21 cellular contexts compared by ENCODE assay signal in the genomic region with DNA sequence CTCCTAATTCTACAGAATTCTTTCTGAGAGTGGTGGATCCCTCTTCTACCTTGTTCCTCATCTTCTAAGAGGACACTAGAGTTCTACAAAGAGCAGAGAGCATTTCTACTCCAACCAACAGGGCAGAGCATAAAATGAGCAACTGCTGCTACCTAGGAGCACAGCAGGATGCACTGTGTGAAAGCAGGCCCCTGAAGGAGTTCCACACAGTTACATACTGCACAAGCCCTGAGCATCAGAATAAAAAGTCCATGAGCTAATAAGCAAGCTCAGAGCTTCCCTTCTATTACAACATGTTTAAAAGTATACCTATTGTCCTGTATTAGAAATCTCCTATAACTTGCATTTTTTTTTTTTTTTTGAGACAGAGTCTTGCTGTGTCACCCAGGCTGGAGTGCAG. TPM values are rescaled to one million over a fixed set of nuclear protein-coding genes. Genes with fewer than 3 reads are reported as not detected.
DNase-seq lines count a peak whose midpoint lies in the region; ATAC-seq and TF ChIP-seq lines count a peak whose summit lies in the region.
"Had no signal": no experiment of that assay in that cellular context is flagged by ENCODE, and none has a peak within 500 bp of the region (broad histone marks: within the 10 kb centered on the region; RNA-seq: fewer than 3 reads in every experiment).

No MANE protein-coding gene starts in this region.

- peak overlapping the region; percentile 70 for H3K27ac Mint-ChIP-seq in Calu3 (ENCODE audit: unreplicated experiment)
- H3K27ac Mint-ChIP-seq: activated naive CD8-positive, alpha-beta T cell treated with anti-CD3 and anti-CD28 coated beads, Interleukin-2, amount 50 U/mL, for 24 hours; H9 had no signal

- in situ Hi-C loops in ACHN (cut with HindIII; ENCODE audit: low pct_ligation_motif_present, low pct_unique_long_range_greater_than_20kb, low sequenced_read_pairs): no loop called here

- no peak overlapping the region for H3K4me3 ChIP-seq in RWPE2 (ENCODE audit: severe bottlenecking)
- H3K4me3 ChIP-seq in esophagus squamous epithelium: no peak overlapping the region
- H3K4me3 ChIP-seq in effector memory CD4-positive, alpha-beta T cell (ENCODE audit: insufficient read depth, low read depth, low read length, poor library complexity, severe bottlenecking): no peak overlapping the region
- no peak overlapping the region for H3K4me3 ChIP-seq in suprapubic skin
- H3K4me3 ChIP-seq: mucosa of descending colon, SJCRH30, uterus had no signal

- H3K4me3 Mint-ChIP-seq in Calu3 (ENCODE audit: low read depth, unreplicated experiment): peak overlapping the region; percentile 31
- H3K4me3 Mint-ChIP-seq: activated naive CD8-positive, alpha-beta T cell treated with anti-CD3 and anti-CD28 coated beads, Interleukin-2, amount 50 U/mL, for 24 hours; effector memory CD8-positive, alpha-beta T cell; H9 had no signal

- TF ChIP-seq POLR2A in esophagus squamous epithelium (IDR thresholded peaks at IDR 0.05) (no peak), suprapubic skin (IDR thresholded peaks at IDR 0.05) (no peak)

- ATAC-seq in RWPE2 (ENCODE audit: low read depth): no peak
- ATAC-seq: activated CD4-positive, CD25-positive, alpha-beta regulatory T cell treated with anti-CD3 and anti-CD28 coated beads, Interleukin-2, amount 50 U/mL, for 24 hours; activated naive CD8-positive, alpha-beta T cell treated with anti-CD3 and anti-CD28 coated beads, Interleukin-2, amount 50 U/mL, for 24 hours; effector memory CD8-positive, alpha-beta T cell had no signal

- H3K27ac ChIP-seq in RWPE2 (ENCODE audit: poor library complexity, severe bottlenecking) (peak overlapping the region; percentile 97), esophagus squamous epithelium (peak overlapping the region in 3 of 4 donors; percentile 62 to 76 (median 67)), suprapubic skin (no peak overlapping the region)
- no peak overlapping the region for H3K27ac ChIP-seq in effector memory CD4-positive, alpha-beta T cell (ENCODE audit: insufficient read depth, low read length, poor library complexity, severe bottlenecking)
- H3K27ac ChIP-seq: KMS-11, SJCRH30 had no signal

- H3K9me3 ChIP-seq in RWPE2 (ENCODE audit: severe bottlenecking): no peaks in the 10 kb centered on the region
- H3K9me3 ChIP-seq in esophagus squamous epithelium: no peaks in the 10 kb centered on the region
- H3K9me3 ChIP-seq in effector memory CD4-positive, alpha-beta T cell (ENCODE audit: control insufficient read depth, low read length): no peaks in the 10 kb centered on the region
- H3K9me3 ChIP-seq in suprapubic skin: no peaks in the 10 kb centered on the region
- H3K9me3 ChIP-seq: mucosa of descending colon, SJCRH30, uterus had no signal

- CTCF ChIA-PET in Calu3 (lab: Charles Lee): interaction anchor here (0.9 to 1.1 kb wide), 2 partner anchors 8 to 14 kb away, joined by 3 to 6 read pairs; partner anchors contain the start of gene FHL2

- H3K4me1 ChIP-seq in RWPE2 (ENCODE audit: insufficient read depth, poor library complexity, severe bottlenecking) (peaks cover 61% of the 10 kb centered on the region), esophagus squamous epithelium (peaks cover 23 to 91% (median 55%) of the 10 kb centered on the region in 3 donors), suprapubic skin (peaks cover 48% of the 10 kb centered on the region)
- no peaks in the 10 kb centered on the region for H3K4me1 ChIP-seq in effector memory CD4-positive, alpha-beta T cell (ENCODE audit: control insufficient read depth, insufficient read depth, low read length, poor library complexity, severe bottlenecking)
- H3K4me1 ChIP-seq: SJCRH30, uterus had no signal

- H3K36me3 ChIP-seq in RWPE2 (ENCODE audit: low read depth): peaks cover 83% of the 10 kb centered on the region
- peaks cover 0 to 23% (median 7%) of the 10 kb centered on the region in 3 donors for H3K36me3 ChIP-seq in esophagus squamous epithelium
- H3K36me3 ChIP-seq in effector memory CD4-positive, alpha-beta T cell (ENCODE audit: control insufficient read depth, insufficient read depth, low read length): no peaks in the 10 kb centered on the region
- H3K36me3 ChIP-seq in suprapubic skin: peaks cover 10% of the 10 kb centered on the region
- H3K36me3 ChIP-seq: uterus had no signal

- BruUV-seq in Calu3 (replicated peaks; lab: Mats Ljungman, UMichigan): no TSS peak

- H3K9me3 Mint-ChIP-seq in Calu3 (ENCODE audit: low read depth, unreplicated experiment): peaks cover 4% of the 10 kb centered on the region
- H3K9me3 Mint-ChIP-seq: activated naive CD8-positive, alpha-beta T cell treated with anti-CD3 and anti-CD28 coated beads, Interleukin-2, amount 50 U/mL, for 24 hours; effector memory CD8-positive, alpha-beta T cell; H9 had no signal

- TF ChIP-seq EP300 in suprapubic skin (IDR thresholded peaks at IDR 0.05): no peak

- intact Hi-C loops in Calu3 (cut with micrococcal nuclease; ENCODE audit: unreplicated experiment) (no loop called here), esophagus squamous epithelium (cut with DNase I) (no loop called here), posterior vena cava (cut with DNase I) (no loop called here)

- no peak for DNase-seq in Calu3
- no peak for DNase-seq in RWPE2 (ENCODE audit: low spot score)
- DNase-seq in esophagus squamous epithelium (lab: John Stamatoyannopoulos, UW): no peak
- DNase-seq in posterior vena cava (ENCODE audit: low spot score): peak; percentile 19
- no peak for DNase-seq in retina
- no peak for DNase-seq in effector memory CD4-positive, alpha-beta T cell
- no peak for DNase-seq in ACHN
- DNase-seq in suprapubic skin (ENCODE audit: low spot score in 2 of 2): no peak
- DNase-seq: activated naive CD8-positive, alpha-beta T cell treated with anti-CD3 and anti-CD28 coated beads, Interleukin-2, amount 50 U/mL, for 24 hours; central memory CD4-positive, alpha-beta T cell; effector memory CD8-positive, alpha-beta T cell; H9; mucosa of descending colon; NCI-H1048; NCI-H2029 treated with DMSO at 0.1 percent for 48 hours; NCI-H524 treated with DMSO at 0.1 percent for 48 hours; SJCRH30; stimulated activated CD4-positive, alpha-beta T cell treated with anti-CD3 and anti-CD28 coated beads, Interleukin-4, amount 100 ng/mL, for 1 hour; uterus had no signal

- peaks cover 52% of the 10 kb centered on the region for H3K4me1 Mint-ChIP-seq in Calu3 (ENCODE audit: low read depth, unreplicated experiment)
- H3K4me1 Mint-ChIP-seq: activated naive CD8-positive, alpha-beta T cell treated with anti-CD3 and anti-CD28 coated beads, Interleukin-2, amount 50 U/mL, for 24 hours had no signal

- H3K27me3 ChIP-seq in RWPE2 (ENCODE audit: insufficient read depth, poor library complexity, severe bottlenecking) (no peaks in the 10 kb centered on the region), esophagus squamous epithelium (no peaks in the 10 kb centered on the region), suprapubic skin (no peaks in the 10 kb centered on the region)
- no peaks in the 10 kb centered on the region for H3K27me3 ChIP-seq in effector memory CD4-positive, alpha-beta T cell (replicated peaks; ENCODE audit: control insufficient read depth, insufficient read depth, low read length, poor library complexity, severe bottlenecking)
- H3K27me3 ChIP-seq: SJCRH30, uterus had no signal

- peaks cover 99% of the 10 kb centered on the region for H3K36me3 Mint-ChIP-seq in Calu3 (ENCODE audit: insufficient read depth, unreplicated experiment)

- TF ChIP-seq CTCF in Calu3 (IDR thresholded peaks at IDR 0.05; ENCODE audit: unreplicated experiment) (no peak), RWPE2 (IDR thresholded peaks at IDR 0.05; ENCODE audit: poor library complexity, severe bottlenecking) (no peak), esophagus squamous epithelium (IDR thresholded peaks at IDR 0.05) (no peak), suprapubic skin (IDR thresholded peaks at IDR 0.05) (no peak)

- no peaks in the 10 kb centered on the region for H3K27me3 Mint-ChIP-seq in Calu3 (ENCODE audit: unreplicated experiment)

RNA-seq across cellular contexts. Expression of gene FHL2, which starts 8.4 kb away (rescaled TPM):
- total RNA-seq in Calu3 (2022) (51.9 and 67.4 TPM in 2 replicates), esophagus squamous epithelium (10 to 100 TPM; 46.1 to 89.1 (median 54.7) TPM), posterior vena cava (100 to 1,000 TPM; 119 to 126 TPM), suprapubic skin (10 to 100 TPM; 43.0 to 69.2 (median 47.9) TPM)

RNA-seq across cellular contexts. Expression of gene C2orf49, which starts 53.1 kb away (rescaled TPM):
- total RNA-seq in Calu3 (2022) (18.1 and 19.0 TPM in 2 replicates), esophagus squamous epithelium (10 to 100 TPM in 3 of 4 donors, 1 to 10 TPM in 1; 9.3 to 19.8 (median 12.4) TPM), posterior vena cava (10 to 100 TPM; 12.7 to 14.0 TPM), suprapubic skin (10 to 100 TPM; 17.5 to 33.6 (median 27.8) TPM)

Comparison
In these comparisons a context has a peak if more than half of its experiments do, and no peak if none do; other contexts are left out.
1. H3K27ac ChIP-seq: peak in RWPE2 (single experiment) and esophagus squamous epithelium (3 of 4); none in effector memory CD4-positive, alpha-beta T cell (single experiment) and suprapubic skin (single experiment).